Comparison of ENCODE assay signal across 18 cellular contexts in the genomic region with DNA sequence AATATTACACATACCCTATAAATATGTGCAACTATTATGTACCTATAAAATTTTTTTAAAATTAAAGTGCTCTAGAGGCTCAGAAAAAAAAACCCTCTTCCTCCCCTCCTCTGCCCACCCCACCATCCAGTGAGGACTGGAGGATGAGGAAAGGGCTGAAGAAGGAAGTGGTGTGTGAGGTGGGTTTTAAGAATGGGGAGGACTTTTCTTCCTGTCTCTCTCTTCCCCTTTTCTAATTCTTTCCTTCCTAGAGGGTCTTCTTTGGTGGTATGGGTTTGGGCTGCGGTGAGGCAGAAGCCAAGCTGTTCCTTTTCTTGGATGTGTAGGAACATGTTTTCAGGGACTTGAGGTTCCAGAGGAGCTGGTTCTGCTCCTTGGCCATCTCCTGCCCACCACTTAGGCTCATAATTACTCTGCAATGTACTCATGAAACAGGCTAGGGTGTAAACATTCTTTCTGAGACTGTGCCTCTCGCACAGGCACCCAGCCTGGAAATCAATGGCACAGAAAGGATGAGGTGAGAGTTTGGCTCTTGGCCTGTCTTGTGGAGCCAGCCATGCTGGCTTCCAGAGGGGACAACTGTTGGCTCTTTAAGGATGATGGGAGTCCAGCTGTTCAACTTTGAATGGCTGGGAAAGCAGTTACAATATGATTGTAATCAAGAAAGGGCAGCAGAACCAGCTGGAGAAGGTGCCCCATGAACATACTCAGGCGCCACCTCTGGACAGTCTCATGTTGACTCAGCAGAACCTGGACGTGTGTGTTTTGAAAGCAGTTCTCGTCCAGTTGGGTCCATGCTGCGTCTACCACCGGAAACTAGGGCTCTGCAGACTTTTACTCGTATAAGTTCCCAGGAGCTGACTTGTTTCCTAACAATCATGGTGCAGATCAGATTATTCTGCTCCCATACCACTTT. TPM values are rescaled to one million over a fixed set of nuclear protein-coding genes. Genes with fewer than 3 reads are reported as not detected.
DNase-seq lines count a peak whose midpoint lies in the region; ATAC-seq and TF ChIP-seq lines count a peak whose summit lies in the region.
"Had no signal": no experiment of that assay in that cellular context is flagged by ENCODE, and none has a peak within 500 bp of the region (broad histone marks: within the 10 kb centered on the region; RNA-seq: fewer than 3 reads in every experiment).

No MANE protein-coding gene starts in this region.

- H3K9me2 ChIP-seq in Loucy (replicated peaks; ENCODE audit: low read depth, low read length), result no peaks in the 10 kb centered on the region

- 0 out of 2 replicates have a peak, but pooled peaks have one; percentile 25 for TF ChIP-seq CTCF in Loucy (conservative IDR thresholded peaks at IDR 0.05; ENCODE audit: low read length)

- H3K79me1 ChIP-seq in trophoblast cell (ENCODE audit: low read length), result peaks cover 6% of the 10 kb centered on the region

- H3K9me3 Mint-ChIP-seq in activated CD4-positive, alpha-beta T cell treated with anti-CD3 and anti-CD28 coated beads for 36 hours (ENCODE audit: low read depth), result no peaks in the 10 kb centered on the region
- H3K9me3 Mint-ChIP-seq in activated CD4-positive, alpha-beta T cell treated with anti-CD3 and anti-CD28 coated beads, Interleukin-2, amount 10 ng/mL, durations not matched to agents 7 days and 5 days, result peaks cover 14% of the 10 kb centered on the region
- peaks cover 5% of the 10 kb centered on the region for H3K9me3 Mint-ChIP-seq in activated CD8-positive, alpha-beta T cell treated with anti-CD3 and anti-CD28 coated beads, Interleukin-2, amount 10 ng/mL, durations not matched to agents 7 days and 5 days (ENCODE audit: insufficient read depth)
- H3K9me3 Mint-ChIP-seq: CD8-positive, alpha-beta T cell; GM23338 had no signal

- H3K4me3 ChIP-seq in Loucy (ENCODE audit: low read length, poor library complexity, severe bottlenecking) (no peak overlapping the region), trophoblast cell (ENCODE audit: low read depth, low read length) (no peak overlapping the region)
- H3K4me3 ChIP-seq: GM23338, heart left ventricle, sigmoid colon, SJCRH30, upper lobe of right lung had no signal

- peak overlapping the region; percentile 58 for H2AFZ ChIP-seq in Loucy (ENCODE audit: low read length)
- H2AFZ ChIP-seq in trophoblast cell (ENCODE audit: insufficient read depth, low read length, poor library complexity), result no peak overlapping the region

- no peak overlapping the region for H2BK5ac ChIP-seq in trophoblast cell (ENCODE audit: low read depth, low read length, poor library complexity)

- WGBS in trophoblast cell (ENCODE audit: extremely low coverage, insufficient coverage, insufficient read length), result no CpG with 5 or more reads among the region's 8 CpGs

- H3K36me3 ChIP-seq in Loucy (ENCODE audit: insufficient read depth, low read length) (no peaks in the 10 kb centered on the region), trophoblast cell (ENCODE audit: control insufficient read depth in 1 of 2, insufficient read depth in 2 of 2, low read length in 2 of 2) (no peaks in the 10 kb centered on the region)
- H3K36me3 ChIP-seq: heart left ventricle, sigmoid colon, SJCRH30, upper lobe of right lung had no signal

- no peak overlapping the region for H4K8ac ChIP-seq in trophoblast cell (ENCODE audit: low read depth, low read length)

- POLR2A ChIA-PET in activated CD4-positive, alpha-beta T cell treated with anti-CD3 and anti-CD28 coated beads for 36 hours (lab: Charles Lee), result no interaction called here
- POLR2A ChIA-PET in activated CD4-positive, alpha-beta T cell treated with anti-CD3 and anti-CD28 coated beads, Interleukin-2, amount 10 ng/mL, durations not matched to agents 7 days and 5 days (lab: Charles Lee), result no interaction called here
- POLR2A ChIA-PET in activated CD8-positive, alpha-beta T cell treated with anti-CD3 and anti-CD28 coated beads, Interleukin-2, amount 10 ng/mL, durations not matched to agents 7 days and 5 days (lab: Charles Lee), result no interaction called here

- no peak overlapping the region for H3K4me2 ChIP-seq in Loucy (ENCODE audit: low read depth, low read length, poor library complexity, severe bottlenecking)
- no peak overlapping the region for H3K4me2 ChIP-seq in trophoblast cell (ENCODE audit: low read length)
- H3K4me2 ChIP-seq: GM23338 had no signal

- no peaks in the 10 kb centered on the region for H3F3A ChIP-seq in Loucy (ENCODE audit: low read depth)

- no peak overlapping the region for H2AK5ac ChIP-seq in trophoblast cell (ENCODE audit: low read length)

- H3K27me3 ChIP-seq in Loucy (ENCODE audit: insufficient read depth, low read length, poor library complexity, severe bottlenecking), result peaks cover 6% of the 10 kb centered on the region
- no peaks in the 10 kb centered on the region for H3K27me3 ChIP-seq in trophoblast cell (ENCODE audit: insufficient read depth, low read length)
- H3K27me3 ChIP-seq: heart left ventricle, sigmoid colon, SJCRH30, upper lobe of right lung had no signal

- no peak overlapping the region for H4K12ac ChIP-seq in trophoblast cell (ENCODE audit: low read depth, low read length)

- no peaks in the 10 kb centered on the region for H3K79me2 ChIP-seq in Loucy (ENCODE audit: insufficient read depth, low read length)
- no peaks in the 10 kb centered on the region for H3K79me2 ChIP-seq in trophoblast cell (ENCODE audit: control insufficient read depth, insufficient read depth, low read length, poor library complexity)

- H3K27ac ChIP-seq in trophoblast cell (ENCODE audit: low read depth, low read length), result no peak overlapping the region
- H3K27ac ChIP-seq: sigmoid colon, SJCRH30, upper lobe of right lung had no signal

- no peak overlapping the region for H3K14ac ChIP-seq in trophoblast cell (ENCODE audit: low read length)

- H3K4me1 ChIP-seq in Loucy (ENCODE audit: insufficient read depth, low read length, poor library complexity, severe bottlenecking), result peaks cover 24% of the 10 kb centered on the region
- peaks cover 9 to 13% of the 10 kb centered on the region in 2 experiments for H3K4me1 ChIP-seq in trophoblast cell (ENCODE audit: control insufficient read depth in 1 of 2, insufficient read depth in 2 of 2, low read length in 2 of 2)
- H3K4me1 ChIP-seq: SJCRH30 had no signal

- peak overlapping the region; percentile 10 for H2BK12ac ChIP-seq in trophoblast cell (ENCODE audit: low read length)

- H3K27ac Mint-ChIP-seq in activated CD4-positive, alpha-beta T cell treated with anti-CD3 and anti-CD28 coated beads for 36 hours, result peak overlapping the region; percentile 60
- no peak overlapping the region for H3K27ac Mint-ChIP-seq in activated CD4-positive, alpha-beta T cell treated with anti-CD3 and anti-CD28 coated beads, Interleukin-2, amount 10 ng/mL, durations not matched to agents 7 days and 5 days
- peak overlapping the region; percentile 60 for H3K27ac Mint-ChIP-seq in activated CD8-positive, alpha-beta T cell treated with anti-CD3 and anti-CD28 coated beads, Interleukin-2, amount 10 ng/mL, durations not matched to agents 7 days and 5 days
- H3K27ac Mint-ChIP-seq: CD8-positive, alpha-beta T cell; GM23338 had no signal

- H3K9ac ChIP-seq in Loucy (ENCODE audit: low read depth, low read length, poor library complexity, severe bottlenecking), result no peak overlapping the region
- no peak overlapping the region for H3K9ac ChIP-seq in trophoblast cell (ENCODE audit: low read length)

- H4K91ac ChIP-seq in trophoblast cell (ENCODE audit: low read depth, low read length), result no peak overlapping the region

- no peaks in the 10 kb centered on the region for H3K27me3 Mint-ChIP-seq in activated CD4-positive, alpha-beta T cell treated with anti-CD3 and anti-CD28 coated beads for 36 hours
- no peaks in the 10 kb centered on the region for H3K27me3 Mint-ChIP-seq in activated CD4-positive, alpha-beta T cell treated with anti-CD3 and anti-CD28 coated beads, Interleukin-2, amount 10 ng/mL, durations not matched to agents 7 days and 5 days
- peaks cover 3% of the 10 kb centered on the region for H3K27me3 Mint-ChIP-seq in activated CD8-positive, alpha-beta T cell treated with anti-CD3 and anti-CD28 coated beads, Interleukin-2, amount 10 ng/mL, durations not matched to agents 7 days and 5 days (ENCODE audit: low read depth)

- CTCF ChIA-PET in activated CD4-positive, alpha-beta T cell treated with anti-CD3 and anti-CD28 coated beads for 36 hours (lab: Charles Lee), result interaction anchor here (0.5 to 0.6 kb wide), 2 partner anchors 219 to 341 kb away, joined by 3 to 4 read pairs; no protein-coding TSS in a partner anchor
- CTCF ChIA-PET in activated CD4-positive, alpha-beta T cell treated with anti-CD3 and anti-CD28 coated beads, Interleukin-2, amount 10 ng/mL, durations not matched to agents 7 days and 5 days (lab: Charles Lee), result no interaction called here
- CTCF ChIA-PET in activated CD8-positive, alpha-beta T cell treated with anti-CD3 and anti-CD28 coated beads, Interleukin-2, amount 10 ng/mL, durations not matched to agents 7 days and 5 days (lab: Charles Lee), result interaction anchor here (2.1 kb wide), 1 partner anchor 16 kb away, joined by 21 read pairs; no protein-coding TSS in a partner anchor

- no peak overlapping the region for H3K18ac ChIP-seq in trophoblast cell (ENCODE audit: low read length)

- H2BK120ac ChIP-seq in trophoblast cell (ENCODE audit: insufficient read depth, low read length, poor library complexity), result no peak overlapping the region

- H4K20me1 ChIP-seq in Loucy (ENCODE audit: insufficient read depth, low read length, poor library complexity, severe bottlenecking), result no peaks in the 10 kb centered on the region

- no peak overlapping the region for H3K4me3 Mint-ChIP-seq in activated CD4-positive, alpha-beta T cell treated with anti-CD3 and anti-CD28 coated beads for 36 hours
- H3K4me3 Mint-ChIP-seq in activated CD4-positive, alpha-beta T cell treated with anti-CD3 and anti-CD28 coated beads, Interleukin-2, amount 10 ng/mL, durations not matched to agents 7 days and 5 days, result no peak overlapping the region
- H3K4me3 Mint-ChIP-seq in activated CD8-positive, alpha-beta T cell treated with anti-CD3 and anti-CD28 coated beads, Interleukin-2, amount 10 ng/mL, durations not matched to agents 7 days and 5 days, result no peak overlapping the region
- H3K4me3 Mint-ChIP-seq: CD8-positive, alpha-beta T cell; GM23338 had no signal

- DNase-seq in activated CD4-positive, alpha-beta T cell treated with anti-CD3 and anti-CD28 coated beads for 36 hours, result no peak
- DNase-seq in activated CD4-positive, alpha-beta T cell treated with anti-CD3 and anti-CD28 coated beads, Interleukin-2, amount 10 ng/mL, durations not matched to agents 7 days and 5 days, result no peak
- no peak for DNase-seq in activated CD8-positive, alpha-beta T cell treated with anti-CD3 and anti-CD28 coated beads, Interleukin-2, amount 10 ng/mL, durations not matched to agents 7 days and 5 days
- no peak for DNase-seq in trophoblast cell
- DNase-seq in AG08396 (ENCODE audit: low spot score), result no peak
- no peak for DNase-seq in iPS-NIHi7 (ENCODE audit: extremely low spot score)
- DNase-seq: activated CD4-positive, alpha-beta T cell treated with anti-CD3 and anti-CD28 coated beads, Interleukin-2, amount 50 U/mL, for 4 hours; CD8-positive, alpha-beta T cell; heart left ventricle; mesendoderm; sigmoid colon; SJCRH30; stimulated activated CD4-positive, alpha-beta T cell treated with anti-CD3 and anti-CD28 coated beads, Interleukin-4, amount 100 ng/mL, for 24 hours; upper lobe of right lung had no signal

- intact Hi-C loops in activated CD4-positive, alpha-beta T cell treated with anti-CD3 and anti-CD28 coated beads for 36 hours (cut with DNase I, micrococcal nuclease), result no loop called here

- H3K4ac ChIP-seq in trophoblast cell (ENCODE audit: low read depth, low read length), result no peak overlapping the region

- peaks cover 56% of the 10 kb centered on the region for H3K4me1 Mint-ChIP-seq in activated CD4-positive, alpha-beta T cell treated with anti-CD3 and anti-CD28 coated beads for 36 hours
- H3K4me1 Mint-ChIP-seq in activated CD4-positive, alpha-beta T cell treated with anti-CD3 and anti-CD28 coated beads, Interleukin-2, amount 10 ng/mL, durations not matched to agents 7 days and 5 days, result peaks cover 47% of the 10 kb centered on the region
- H3K4me1 Mint-ChIP-seq in activated CD8-positive, alpha-beta T cell treated with anti-CD3 and anti-CD28 coated beads, Interleukin-2, amount 10 ng/mL, durations not matched to agents 7 days and 5 days (ENCODE audit: low read depth), result peaks cover 61% of the 10 kb centered on the region

- ATAC-seq in activated CD4-positive, alpha-beta T cell treated with anti-CD3 and anti-CD28 coated beads for 36 hours, result no peak
- no peak for ATAC-seq in activated CD8-positive, alpha-beta T cell treated with anti-CD3 and anti-CD28 coated beads, Interleukin-2, amount 10 ng/mL, durations not matched to agents 7 days and 5 days
- no peak for ATAC-seq in HG03108 (IDR thresholded peaks at IDR 0.05; ENCODE audit: unreplicated experiment)
- ATAC-seq: CD8-positive, alpha-beta T cell; GM23338; heart left ventricle; upper lobe of right lung had no signal

- peaks cover 15% of the 10 kb centered on the region for H3K36me3 Mint-ChIP-seq in activated CD4-positive, alpha-beta T cell treated with anti-CD3 and anti-CD28 coated beads for 36 hours (ENCODE audit: low read depth)
- H3K36me3 Mint-ChIP-seq in activated CD4-positive, alpha-beta T cell treated with anti-CD3 and anti-CD28 coated beads, Interleukin-2, amount 10 ng/mL, durations not matched to agents 7 days and 5 days (ENCODE audit: low read depth), result peaks cover 5% of the 10 kb centered on the region
- peaks cover 3% of the 10 kb centered on the region for H3K36me3 Mint-ChIP-seq in activated CD8-positive, alpha-beta T cell treated with anti-CD3 and anti-CD28 coated beads, Interleukin-2, amount 10 ng/mL, durations not matched to agents 7 days and 5 days (ENCODE audit: low read depth)
- H3K36me3 Mint-ChIP-seq: CD8-positive, alpha-beta T cell had no signal

- no peak overlapping the region for H3K23ac ChIP-seq in trophoblast cell (ENCODE audit: low read length)

- no peaks in the 10 kb centered on the region for H3K9me3 ChIP-seq in Loucy (ENCODE audit: insufficient read depth, low read depth, low read length)
- no peaks in the 10 kb centered on the region for H3K9me3 ChIP-seq in trophoblast cell (ENCODE audit: insufficient read depth, low read depth, low read length)
- H3K9me3 ChIP-seq: heart left ventricle, sigmoid colon, SJCRH30, upper lobe of right lung had no signal

RNA-seq across cellular contexts. Expression of a gene that starts 38.3 kb away (rescaled TPM):
- total RNA-seq in activated CD4-positive, alpha-beta T cell treated with anti-CD3 and anti-CD28 coated beads for 36 hours, result 1 to 10 TPM; 1.5 to 1.7 TPM
- total RNA-seq in activated CD4-positive, alpha-beta T cell treated with anti-CD3 and anti-CD28 coated beads, Interleukin-2, amount 10 ng/mL, durations not matched to agents 7 days and 5 days, result not detected
- not detected for total RNA-seq in activated CD8-positive, alpha-beta T cell treated with anti-CD3 and anti-CD28 coated beads, Interleukin-2, amount 10 ng/mL, durations not matched to agents 7 days and 5 days
- not detected in 2 replicates for polyA plus RNA-seq in trophoblast cell (2013)
- total RNA-seq: A172; CD8-positive, alpha-beta T cell; GM23338; SJCRH30 had no signal
- polyA plus RNA-seq: GM23338 had no signal
